12 cellular contexts compared by ENCODE assay signal in the genomic region with DNA sequence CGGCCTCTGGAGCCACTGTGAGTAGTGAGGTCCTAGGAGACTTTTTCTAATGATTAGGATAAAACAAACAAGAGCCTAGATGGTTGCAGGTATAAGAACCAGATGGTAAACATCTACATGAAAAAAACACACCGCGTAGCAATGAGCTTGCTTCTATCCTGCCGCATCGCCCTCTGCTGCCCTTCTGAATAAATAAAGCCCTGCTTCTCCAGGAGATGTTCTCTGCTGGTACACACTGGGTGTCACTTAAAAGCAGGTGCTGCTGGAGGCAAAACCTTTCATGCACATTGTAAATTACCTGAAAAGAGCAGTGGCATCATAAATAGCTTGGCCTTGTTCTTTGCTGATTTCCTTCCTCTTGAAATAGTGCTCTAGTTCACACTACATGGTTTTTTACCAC.
DNase-seq lines count a peak whose midpoint lies in the region; ATAC-seq, FAIRE-seq and TF ChIP-seq lines count a peak whose summit lies in the region.
"Had no signal": no experiment of that assay in that cellular context is flagged by ENCODE, and none has a peak within 500 bp of the region (broad histone marks: within the 10 kb centered on the region; RNA-seq: fewer than 3 reads in every experiment).

No MANE protein-coding gene starts in this region.

- DNase-seq in NCI-H82 (lab: John Stamatoyannopoulos, UW), result peak; percentile 44
- DNase-seq in NCI-H82 treated with DMSO at 0.1 percent for 48 hours (lab: John Stamatoyannopoulos, UW; ENCODE audit: unreplicated experiment), result no peak
- DNase-seq in NCI-H345 treated with DMSO at 0.1 percent for 48 hours (lab: John Stamatoyannopoulos, UW; ENCODE audit: unreplicated experiment), result peak; percentile 36
- DNase-seq in H1 (ENCODE audit: low read depth in 1 of 2, low spot score in 2 of 2), result no peak
- peak; percentile 38 for DNase-seq in retina
- DNase-seq in activated T-helper 2 cell treated with anti-CD3 and anti-CD28 coated beads, Interferon-gamma antibody, Interleukin-2, Interleukin-4, amounts not matched to agents 10 μg/mL and 5 μg/mL and 100 μg/mL, durations not matched to agents 14 hours and 24 hours and 36 hours (ENCODE audit: low spot score), result no peak
- DNase-seq: activated CD4-positive, alpha-beta T cell treated with anti-CD3 and anti-CD28 coated beads, Interleukin-2, amount 10 ng/mL, durations not matched to agents 24 days and 14 days; amygdala; C1 segment of cervical spinal cord; gastrocnemius medialis had no signal

- H2BK20ac ChIP-seq in H1 (ENCODE audit: low read length), result no peak overlapping the region

- H2BK12ac ChIP-seq in H1 (ENCODE audit: low read depth, low read length), result no peak overlapping the region

- no peak for ATAC-seq in GM19324 (IDR thresholded peaks at IDR 0.05; ENCODE audit: low FRiP score, unreplicated experiment)
- ATAC-seq in GM18867 (IDR thresholded peaks at IDR 0.05; ENCODE audit: unreplicated experiment), result no peak
- ATAC-seq: gastrocnemius medialis had no signal

- H3K36me3 ChIP-seq in H1 (ENCODE audit: control insufficient read depth in 2 of 4, insufficient read depth in 4 of 4, low read length in 3 of 4), result no peaks in the 10 kb centered on the region
- H3K36me3 ChIP-seq: gastrocnemius medialis had no signal

- H3K9me3 Mint-ChIP-seq in activated T-helper 2 cell treated with anti-CD3 and anti-CD28 coated beads, Interferon-gamma antibody, Interleukin-2, Interleukin-4, amounts not matched to agents 10 μg/mL and 5 μg/mL and 100 μg/mL, durations not matched to agents 14 hours and 24 hours and 36 hours, result no peaks in the 10 kb centered on the region
- H3K9me3 Mint-ChIP-seq: activated CD4-positive, alpha-beta T cell treated with anti-CD3 and anti-CD28 coated beads, Interleukin-2, amount 10 ng/mL, durations not matched to agents 24 days and 14 days had no signal

- WGBS in H1 (ENCODE audit: extremely low coverage in 1 of 2, insufficient coverage in 1 of 2, insufficient read length in 1 of 2, insufficient replicate concordance in 2 of 2, low coverage in 1 of 2, low lambda C conversion rate in 2 of 2, missing lambda C conversion rate in 1 of 2), 2 experiments, result 55% methylated on average over 5 of the region's 5 CpGs; no CpG with 5 or more reads in 1 of the 2 experiments

- no peaks in the 10 kb centered on the region for H4K20me1 ChIP-seq in H1 (replicated peaks in 1 of 2; ENCODE audit: control insufficient read depth in 1 of 2, insufficient read depth in 2 of 2, low read length in 2 of 2)

- H3K27me3 Mint-ChIP-seq in activated T-helper 2 cell treated with anti-CD3 and anti-CD28 coated beads, Interferon-gamma antibody, Interleukin-2, Interleukin-4, amounts not matched to agents 10 μg/mL and 5 μg/mL and 100 μg/mL, durations not matched to agents 14 hours and 24 hours and 36 hours (ENCODE audit: low read depth), result peaks cover 12% of the 10 kb centered on the region

- TF ChIP-seq CTCF in H1 (IDR thresholded peaks at IDR 0.05; ENCODE audit: control extremely low read depth in 1 of 3, insufficient read depth in 1 of 3, low read depth in 1 of 3, low read length in 3 of 3), result peak; percentile 9 to 39 (median 28); a peak in 3 of 4 replicates

- peak; percentile 17 to 51; a peak in 3 of 4 replicates for TF ChIP-seq RAD21 in H1 (IDR thresholded peaks at IDR 0.05 in 1 of 2, conservative IDR thresholded peaks at IDR 0.05 in 1 of 2; ENCODE audit: low read depth in 2 of 2, low read length in 2 of 2)

- POLR2A ChIA-PET in H1 (lab: Charles Lee; ENCODE audit: partially characterized antibody), result interaction anchor here (0.6 to 1.5 kb wide), 3 partner anchors 16 to 76 kb away, joined by 3 read pairs; no protein-coding TSS in a partner anchor

- no peak overlapping the region for H2BK120ac ChIP-seq in H1 (replicated peaks; ENCODE audit: low read depth, low read length)

- no peak overlapping the region for H2BK5ac ChIP-seq in H1 (ENCODE audit: low read depth, low read length)

- TF ChIP-seq EP300 in H1 (IDR thresholded peaks at IDR 0.05; ENCODE audit: borderline replicate concordance in 1 of 2, low read depth in 2 of 2, low read length in 2 of 2), result no peak

- no peak overlapping the region for H3K27ac ChIP-seq in H1 (ENCODE audit: low read depth, low read length)
- H3K27ac ChIP-seq: gastrocnemius medialis had no signal

- H3K14ac ChIP-seq in H1 (ENCODE audit: insufficient read length), result no peak overlapping the region

- H2BK15ac ChIP-seq in H1 (ENCODE audit: low read length), result no peak overlapping the region

- no peaks in the 10 kb centered on the region for H3K36me3 Mint-ChIP-seq in activated T-helper 2 cell treated with anti-CD3 and anti-CD28 coated beads, Interferon-gamma antibody, Interleukin-2, Interleukin-4, amounts not matched to agents 10 μg/mL and 5 μg/mL and 100 μg/mL, durations not matched to agents 14 hours and 24 hours and 36 hours (ENCODE audit: low read depth)

- no peak overlapping the region for H2AK5ac ChIP-seq in H1 (ENCODE audit: low read depth, low read length)

- CTCF ChIA-PET in H1 (lab: Charles Lee; ENCODE audit: partially characterized antibody), result interaction anchor here (0.6 to 3.8 kb wide), 16 partner anchors 9 to 309 kb away, joined by 3 to 16 read pairs (median 4); no protein-coding TSS in a partner anchor

- no peak overlapping the region for H4K8ac ChIP-seq in H1 (ENCODE audit: extremely low read depth, insufficient read depth, low read length)

- H3K79me2 ChIP-seq in H1 (ENCODE audit: control insufficient read depth in 1 of 2, insufficient read depth in 2 of 2, low read length in 2 of 2), result no peaks in the 10 kb centered on the region

- no peak for TF ChIP-seq POLR2A in H1 (IDR thresholded peaks at IDR 0.05; ENCODE audit: control extremely low read depth in 1 of 2, low read depth in 2 of 2, low read length in 2 of 2)

- H3K4ac ChIP-seq in H1 (replicated peaks; ENCODE audit: insufficient read length, low read depth, low read length), result no peak overlapping the region

- H3K23me2 ChIP-seq in H1 (ENCODE audit: low read depth, low read length), result peaks cover 2% of the 10 kb centered on the region; the same call in 1 of the 2 replicates

- H3K4me1 ChIP-seq in H1 (replicated peaks in 1 of 4; ENCODE audit: control insufficient read depth in 3 of 4, insufficient read depth in 4 of 4, low read length in 3 of 4), result peaks cover 0 to 12% (median 9%) of the 10 kb centered on the region in 4 experiments
- H3K4me1 ChIP-seq: gastrocnemius medialis had no signal

- no peak overlapping the region for H3K9ac ChIP-seq in H1 (replicated peaks in 1 of 4; ENCODE audit: extremely low read depth in 1 of 4, low read depth in 3 of 4, low read length in 3 of 4)

- H3K27me3 ChIP-seq in H1 (replicated peaks in 1 of 4; ENCODE audit: control insufficient read depth in 3 of 4, extremely low read depth in 1 of 4, insufficient read depth in 3 of 4, low read length in 3 of 4), result no peaks in the 10 kb centered on the region; a peak in 1 of 7 replicates
- H3K27me3 ChIP-seq: gastrocnemius medialis had no signal

- intact Hi-C loops in activated T-helper 2 cell treated with anti-CD3 and anti-CD28 coated beads, Interferon-gamma antibody, Interleukin-2, Interleukin-4, amounts not matched to agents 10 μg/mL and 5 μg/mL and 100 μg/mL, durations not matched to agents 14 hours and 24 hours and 36 hours (cut with micrococcal nuclease), result no loop called here

- no peak overlapping the region for H3K23ac ChIP-seq in H1 (ENCODE audit: insufficient read length)

- no peak overlapping the region for H4K5ac ChIP-seq in H1 (ENCODE audit: insufficient read length, low read depth, low read length)

- no peaks in the 10 kb centered on the region for H3K4me1 Mint-ChIP-seq in activated T-helper 2 cell treated with anti-CD3 and anti-CD28 coated beads, Interferon-gamma antibody, Interleukin-2, Interleukin-4, amounts not matched to agents 10 μg/mL and 5 μg/mL and 100 μg/mL, durations not matched to agents 14 hours and 24 hours and 36 hours (ENCODE audit: low read depth)
- H3K4me1 Mint-ChIP-seq: activated CD4-positive, alpha-beta T cell treated with anti-CD3 and anti-CD28 coated beads, Interleukin-2, amount 10 ng/mL, durations not matched to agents 24 days and 14 days had no signal

- H3K4me2 ChIP-seq in H1 (ENCODE audit: insufficient read depth in 1 of 2, low read depth in 2 of 2, low read length in 2 of 2), result no peak overlapping the region

- H3K4me3 Mint-ChIP-seq in activated T-helper 2 cell treated with anti-CD3 and anti-CD28 coated beads, Interferon-gamma antibody, Interleukin-2, Interleukin-4, amounts not matched to agents 10 μg/mL and 5 μg/mL and 100 μg/mL, durations not matched to agents 14 hours and 24 hours and 36 hours (ENCODE audit: low read depth), result no peak overlapping the region
- H3K4me3 Mint-ChIP-seq: activated CD4-positive, alpha-beta T cell treated with anti-CD3 and anti-CD28 coated beads, Interleukin-2, amount 10 ng/mL, durations not matched to agents 24 days and 14 days had no signal

- no peak overlapping the region for H3K56ac ChIP-seq in H1 (replicated peaks; ENCODE audit: insufficient read length, low read depth, low read length)

- H3K4me3 ChIP-seq in H1 (ENCODE audit: extremely low read depth in 1 of 4, insufficient read depth in 2 of 4, low read depth in 3 of 4, low read length in 4 of 4), result no peak overlapping the region; a peak in 1 of 8 replicates
- H3K4me3 ChIP-seq: gastrocnemius medialis had no signal

- H3K79me1 ChIP-seq in H1 (ENCODE audit: low read depth, low read length), result no peaks in the 10 kb centered on the region

- H3K18ac ChIP-seq in H1 (ENCODE audit: extremely low read depth, low read length), result 0 out of 2 replicates have a peak overlapping the region, but pooled peaks have one; percentile 25

- H2AFZ ChIP-seq in H1 (ENCODE audit: low read length), result no peak overlapping the region

- FAIRE-seq in H1 (lab: Jason Lieb, UNC), result no peak

- no peaks in the 10 kb centered on the region for H3K9me3 ChIP-seq in H1 (ENCODE audit: insufficient read depth in 2 of 2, low read depth in 1 of 2, low read length in 1 of 2)
- H3K9me3 ChIP-seq: gastrocnemius medialis had no signal

- H3K27ac Mint-ChIP-seq in activated T-helper 2 cell treated with anti-CD3 and anti-CD28 coated beads, Interferon-gamma antibody, Interleukin-2, Interleukin-4, amounts not matched to agents 10 μg/mL and 5 μg/mL and 100 μg/mL, durations not matched to agents 14 hours and 24 hours and 36 hours, result no peak overlapping the region
- H3K27ac Mint-ChIP-seq: activated CD4-positive, alpha-beta T cell treated with anti-CD3 and anti-CD28 coated beads, Interleukin-2, amount 10 ng/mL, durations not matched to agents 24 days and 14 days had no signal

- no peak overlapping the region for H4K91ac ChIP-seq in H1 (replicated peaks; ENCODE audit: insufficient read length, low read length)

TF ChIP-seq in H1, 55 proteins besides CTCF, POLR2A, EP300 and RAD21:
- no peak for TF ChIP-seq CHD1 (IDR thresholded peaks at IDR 0.05; ENCODE audit: low read depth, low read length)
- TF ChIP-seq, protein P1, sequence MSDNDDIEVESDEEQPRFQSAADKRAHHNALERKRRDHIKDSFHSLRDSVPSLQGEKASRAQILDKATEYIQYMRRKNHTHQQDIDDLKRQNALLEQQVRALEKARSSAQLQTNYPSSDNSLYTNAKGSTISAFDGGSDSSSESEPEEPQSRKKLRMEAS (IDR thresholded peaks at IDR 0.05), result no peak
- TF ChIP-seq CHD2 (IDR thresholded peaks at IDR 0.05; ENCODE audit: low read length), result no peak
- no peak for TF ChIP-seq TCF12 (IDR thresholded peaks at IDR 0.05; ENCODE audit: low read depth, low read length)

Comparison
In these comparisons a context has a peak if more than half of its experiments do, and no peak if none do; other contexts are left out.
1. DNase-seq: peak in NCI-H82 (single experiment), NCI-H345 treated with DMSO at 0.1 percent for 48 hours (single experiment) and retina (single experiment); none in NCI-H82 treated with DMSO at 0.1 percent for 48 hours (single experiment), H1 (0 of 2) and activated T-helper 2 cell treated with anti-CD3 and anti-CD28 coated beads, Interferon-gamma antibody, Interleukin-2, Interleukin-4, amounts not matched to agents 10 μg/mL and 5 μg/mL and 100 μg/mL, durations not matched to agents 14 hours and 24 hours and 36 hours (single experiment).